19 cellular contexts compared by ENCODE assay signal in the genomic region with DNA sequence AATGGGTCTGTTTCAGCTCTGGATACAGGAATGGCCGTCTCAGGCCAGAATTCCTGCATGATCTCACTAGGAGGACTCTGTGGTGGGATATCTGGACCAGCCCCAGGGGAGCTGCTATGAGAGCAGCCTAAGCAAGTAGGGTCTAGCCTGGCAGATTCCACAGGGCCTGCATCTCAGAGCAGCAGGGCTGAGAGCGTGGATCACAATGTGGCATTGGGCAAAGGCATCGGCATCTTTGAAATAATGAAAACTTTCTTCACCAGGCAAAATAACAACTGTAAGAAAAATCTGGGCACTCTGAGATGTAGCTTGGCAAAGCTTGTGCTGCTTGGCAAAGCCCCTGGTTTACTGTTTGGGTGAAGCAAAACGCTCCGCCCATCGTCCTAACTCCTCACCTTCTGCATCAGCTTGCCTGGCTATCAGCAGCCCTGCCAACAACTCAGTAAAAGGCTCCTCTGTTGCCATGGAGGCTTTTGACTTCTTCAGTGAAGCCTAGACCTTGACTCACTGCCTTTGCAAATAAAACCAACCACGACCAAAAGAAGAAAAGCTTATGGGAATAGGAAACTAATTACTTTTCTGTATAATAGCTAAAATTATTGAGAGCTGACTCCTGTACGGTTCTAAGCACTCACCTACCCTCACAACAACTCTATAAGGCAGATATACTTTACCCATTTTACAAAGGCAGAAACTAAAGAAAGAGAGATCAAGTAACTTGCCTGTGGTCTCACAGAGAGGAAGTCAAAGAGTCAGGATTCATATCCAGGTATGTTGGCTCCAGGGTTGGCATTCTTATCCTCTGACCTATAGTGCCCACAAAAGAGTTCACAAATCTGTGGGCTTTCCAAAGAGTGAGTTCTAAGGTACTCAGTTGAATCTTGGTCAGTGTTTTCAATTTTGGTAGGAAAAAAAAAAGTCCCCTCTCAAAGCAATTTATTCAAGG.
A peak's percentile ranks its signal among the peaks of the same experiment; 100 is the strongest.
DNase-seq lines count a peak whose midpoint lies in the region; ATAC-seq and TF ChIP-seq lines count a peak whose summit lies in the region.
"Had no signal": no experiment of that assay in that cellular context is flagged by ENCODE, and none has a peak within 500 bp of the region (broad histone marks: within the 10 kb centered on the region; RNA-seq: fewer than 3 reads in every experiment).

No MANE protein-coding gene starts in this region.

- POLR2A ChIA-PET in MCF 10A (lab: Yijun Ruan, JAX): no interaction called here

- H3K9me3 ChIP-seq in mammary epithelial cell (replicated peaks; ENCODE audit: insufficient read depth, low read length) (no peaks in the 10 kb centered on the region), upper lobe of right lung (no peaks in the 10 kb centered on the region), Peyer's patch (no peaks in the 10 kb centered on the region)

- H3K27me3 Mint-ChIP-seq in MCF 10A (ENCODE audit: insufficient read depth, unreplicated experiment): no peaks in the 10 kb centered on the region
- peaks cover 14 to 29% of the 10 kb centered on the region in 2 donors for H3K27me3 Mint-ChIP-seq in natural killer cell treated with Interleukin-12 subunit alpha and Interleukin-12 subunit beta and Interleukin-15 and Interleukin-18, amount 100 ng/mL, for 72 hours
- H3K27me3 Mint-ChIP-seq: stimulated activated naive CD8-positive, alpha-beta T cell treated with anti-CD3 and anti-CD28 coated beads, Interleukin-15, Interleukin-2, amounts not matched to agents 100 ng/mL and 50 ng/mL, for 24 hours had no signal

- peak overlapping the region; percentile 76 for H3K4me2 ChIP-seq in mammary epithelial cell (ENCODE audit: insufficient read depth, low read depth, low read length)
- H3K4me2 ChIP-seq: KMS-11 had no signal

- no peak for TF ChIP-seq CTCF in mammary epithelial cell (conservative IDR thresholded peaks at IDR 0.05 in 1 of 2, IDR thresholded peaks at IDR 0.05 in 1 of 2; ENCODE audit: extremely low read depth in 1 of 2, insufficient read depth in 1 of 2, low read depth in 1 of 2, low read length in 2 of 2)
- TF ChIP-seq CTCF in MCF 10A (IDR thresholded peaks at IDR 0.05; ENCODE audit: unreplicated experiment): no peak
- TF ChIP-seq CTCF in astrocyte of the spinal cord (IDR thresholded peaks at IDR 0.05; ENCODE audit: low read depth, low read length): no peak
- no peak for TF ChIP-seq CTCF in upper lobe of right lung (IDR thresholded peaks at IDR 0.05)
- no peak for TF ChIP-seq CTCF in Peyer's patch (IDR thresholded peaks at IDR 0.05)

- H3K4me3 Mint-ChIP-seq in MCF 10A (ENCODE audit: unreplicated experiment): no peak overlapping the region
- no peak overlapping the region for H3K4me3 Mint-ChIP-seq in natural killer cell treated with Interleukin-12 subunit alpha and Interleukin-12 subunit beta and Interleukin-15 and Interleukin-18, amount 100 ng/mL, for 72 hours
- H3K4me3 Mint-ChIP-seq: H9; stimulated activated naive CD8-positive, alpha-beta T cell treated with anti-CD3 and anti-CD28 coated beads, Interleukin-15, Interleukin-2, amounts not matched to agents 100 ng/mL and 50 ng/mL, for 24 hours had no signal

- in situ Hi-C loops in mammary epithelial cell (cut with MboI; ENCODE audit: low sequenced_read_pairs in 2 of 2): no loop called here
- in situ Hi-C loops in astrocyte of the spinal cord (cut with HindIII; ENCODE audit: low sequenced_read_pairs): no loop called here

- H3K27ac ChIP-seq in mammary epithelial cell (ENCODE audit: insufficient read depth, low read depth, low read length): peak overlapping the region; percentile 88
- H3K27ac ChIP-seq in upper lobe of right lung: no peak overlapping the region
- no peak overlapping the region for H3K27ac ChIP-seq in Peyer's patch
- H3K27ac ChIP-seq: KMS-11, sigmoid colon had no signal

- BruUV-seq in mammary epithelial cell (replicated peaks; lab: Mats Ljungman, UMichigan) (TSS peak; percentile 71), MCF 10A (replicated peaks; lab: Mats Ljungman, UMichigan) (no TSS peak)

- dilution Hi-C loops in mammary epithelial cell (cut with HindIII; ENCODE audit: low sequenced_read_pairs): no loop called here

- no peaks in the 10 kb centered on the region for H3K27me3 ChIP-seq in mammary epithelial cell (ENCODE audit: insufficient read depth, low read length)
- no peaks in the 10 kb centered on the region for H3K27me3 ChIP-seq in upper lobe of right lung
- H3K27me3 ChIP-seq in Peyer's patch: no peaks in the 10 kb centered on the region
- H3K27me3 ChIP-seq: sigmoid colon had no signal

- peak overlapping the region; percentile 42 for H3K9ac ChIP-seq in mammary epithelial cell (ENCODE audit: insufficient read depth, low read length)
- H3K9ac ChIP-seq: KMS-11 had no signal

- CTCF ChIA-PET in mammary epithelial cell (lab: Charles Lee; ENCODE audit: low non-redundant PET): interaction anchor here (0.6 kb wide), 1 partner anchor 56 kb away, joined by 4 read pairs; no protein-coding TSS in a partner anchor
- CTCF ChIA-PET in MCF 10A (lab: Yijun Ruan, JAX): interaction anchor here (0.6 to 0.7 kb wide), 2 partner anchors 68 to 69 kb away, joined by 3 read pairs; no protein-coding TSS in a partner anchor

- no peak overlapping the region for H3K27ac Mint-ChIP-seq in MCF 10A (ENCODE audit: low read depth, unreplicated experiment)
- no peak overlapping the region for H3K27ac Mint-ChIP-seq in natural killer cell treated with Interleukin-12 subunit alpha and Interleukin-12 subunit beta and Interleukin-15 and Interleukin-18, amount 100 ng/mL, for 72 hours
- H3K27ac Mint-ChIP-seq: stimulated activated naive CD8-positive, alpha-beta T cell treated with anti-CD3 and anti-CD28 coated beads, Interleukin-15, Interleukin-2, amounts not matched to agents 100 ng/mL and 50 ng/mL, for 24 hours had no signal

- TF ChIP-seq POLR2A in Peyer's patch (IDR thresholded peaks at IDR 0.05): no peak

- H3K4me3 ChIP-seq in mammary epithelial cell (replicated peaks in 1 of 3; ENCODE audit: insufficient read depth in 1 of 3, low read depth in 2 of 3, low read length in 3 of 3) (peak overlapping the region in 1 of 3 experiments; percentile 9), astrocyte of the spinal cord (ENCODE audit: low read depth, low read length) (no peak overlapping the region), upper lobe of right lung (no peak overlapping the region), Peyer's patch (no peak overlapping the region)
- H3K4me3 ChIP-seq: sigmoid colon had no signal

- DNase-seq in mammary epithelial cell (peak; percentile 78), MCF 10A (ENCODE audit: unreplicated experiment) (no peak), astrocyte of the spinal cord (ENCODE audit: low read depth, low spot score) (peak; percentile 23), kidney glomerular epithelial cell (lab: John Stamatoyannopoulos, UW) (peak; percentile 51), upper lobe of right lung (no peak), Peyer's patch (no peak)
- DNase-seq in natural killer cell treated with Interleukin-12 subunit alpha and Interleukin-12 subunit beta and Interleukin-15 and Interleukin-18, amount 100 ng/mL, for 72 hours (ENCODE audit: low spot score): no peak
- DNase-seq: activated T-cell treated with anti-CD3 and anti-CD28 coated beads, Interleukin-2, amount 50 U/mL, for 48 hours; amniotic stem cell; effector CD4-positive, alpha-beta T cell; H9; kidney; NCI-H748 treated with DMSO at 0.1 percent for 48 hours; SHP77 treated with DMSO at 0.1 percent for 48 hours; sigmoid colon; T-helper 9 cell had no signal

- H4K20me1 ChIP-seq in mammary epithelial cell (ENCODE audit: insufficient read depth, low read length): no peaks in the 10 kb centered on the region

- H3K4me1 ChIP-seq in mammary epithelial cell (ENCODE audit: insufficient read depth, low read length): peaks cover 32% of the 10 kb centered on the region
- H3K4me1 ChIP-seq in upper lobe of right lung: no peaks in the 10 kb centered on the region
- no peaks in the 10 kb centered on the region for H3K4me1 ChIP-seq in Peyer's patch

- peaks cover 7% of the 10 kb centered on the region for H3K9me3 Mint-ChIP-seq in MCF 10A (ENCODE audit: unreplicated experiment)
- peaks cover 3% of the 10 kb centered on the region for H3K9me3 Mint-ChIP-seq in natural killer cell treated with Interleukin-12 subunit alpha and Interleukin-12 subunit beta and Interleukin-15 and Interleukin-18, amount 100 ng/mL, for 72 hours
- H3K9me3 Mint-ChIP-seq: stimulated activated naive CD8-positive, alpha-beta T cell treated with anti-CD3 and anti-CD28 coated beads, Interleukin-15, Interleukin-2, amounts not matched to agents 100 ng/mL and 50 ng/mL, for 24 hours had no signal

- H3K36me3 Mint-ChIP-seq in MCF 10A (ENCODE audit: insufficient read depth, unreplicated experiment): no peaks in the 10 kb centered on the region
- no peaks in the 10 kb centered on the region for H3K36me3 Mint-ChIP-seq in natural killer cell treated with Interleukin-12 subunit alpha and Interleukin-12 subunit beta and Interleukin-15 and Interleukin-18, amount 100 ng/mL, for 72 hours

- ATAC-seq in upper lobe of right lung (peak; percentile 19), GM21367 (IDR thresholded peaks at IDR 0.05; ENCODE audit: unreplicated experiment) (no peak)
- no peak for ATAC-seq in natural killer cell treated with Interleukin-12 subunit alpha and Interleukin-12 subunit beta and Interleukin-15 and Interleukin-18, amount 100 ng/mL, for 72 hours

- no peaks in the 10 kb centered on the region for H3K79me2 ChIP-seq in mammary epithelial cell (ENCODE audit: insufficient read depth, low read length)

- intact Hi-C loops in mammary epithelial cell (cut with micrococcal nuclease) (loop anchor here (1.0 to 5.0 kb wide), 2 partner anchors 53 to 80 kb away; no protein-coding TSS in a partner anchor), MCF 10A (cut with micrococcal nuclease) (no loop called here), upper lobe of right lung (cut with DNase I) (no loop called here)

- H3K36me3 ChIP-seq in mammary epithelial cell (ENCODE audit: insufficient read depth, low read length) (no peaks in the 10 kb centered on the region), upper lobe of right lung (no peaks in the 10 kb centered on the region), Peyer's patch (no peaks in the 10 kb centered on the region)
- H3K36me3 ChIP-seq: sigmoid colon had no signal

- H3K4me1 Mint-ChIP-seq in MCF 10A (ENCODE audit: insufficient read depth, unreplicated experiment): peaks cover 24% of the 10 kb centered on the region
- no peaks in the 10 kb centered on the region for H3K4me1 Mint-ChIP-seq in natural killer cell treated with Interleukin-12 subunit alpha and Interleukin-12 subunit beta and Interleukin-15 and Interleukin-18, amount 100 ng/mL, for 72 hours (ENCODE audit: low read depth in 2 of 2)

- 15% methylated on average over 8 of the region's 8 CpGs for WGBS in mammary epithelial cell (ENCODE audit: low coverage, missing lambda C conversion rate)

- peak overlapping the region; percentile 76 for H2AFZ ChIP-seq in mammary epithelial cell (ENCODE audit: low read depth, low read length)

Comparison
In these comparisons a context has a peak if more than half of its experiments do, and no peak if none do; other contexts are left out.
1. DNase-seq: peak in mammary epithelial cell (single experiment), astrocyte of the spinal cord (single experiment) and kidney glomerular epithelial cell (single experiment); none in MCF 10A (single experiment), upper lobe of right lung (single experiment), natural killer cell treated with Interleukin-12 subunit alpha and Interleukin-12 subunit beta and Interleukin-15 and Interleukin-18, amount 100 ng/mL, for 72 hours (single experiment) and Peyer's patch (0 of 3).